In the genomic region with DNA sequence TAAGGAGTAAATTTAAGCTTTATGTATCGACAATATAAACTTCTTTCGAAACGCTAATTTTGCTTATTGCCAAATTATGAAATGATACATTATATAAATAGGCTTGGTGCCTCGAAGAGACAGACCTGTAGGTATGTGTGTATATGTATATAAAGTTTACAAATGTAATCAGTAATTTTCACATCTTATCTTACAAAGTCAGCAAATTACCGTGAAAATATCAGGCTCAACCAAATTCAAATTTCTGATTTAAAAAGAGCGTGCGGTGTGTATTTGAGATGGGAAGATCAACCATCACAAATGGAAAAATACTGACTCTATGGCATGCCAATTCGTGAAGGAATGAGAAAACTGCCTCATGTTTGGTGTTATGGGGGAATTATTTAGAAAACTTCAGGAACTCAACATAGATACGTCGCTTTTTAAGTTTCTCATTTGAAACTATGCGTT, we compare ENCODE assay signal across 8 cellular contexts. TPM values are rescaled to one million over a fixed set of nuclear protein-coding genes. Genes with fewer than 3 reads are reported as not detected.
DNase-seq lines count a peak whose midpoint lies in the region; ATAC-seq and TF ChIP-seq lines count a peak whose summit lies in the region.

No MANE protein-coding gene starts in this region.

- peak overlapping the region; percentile 90 for H3K4me3 ChIP-seq in HFF-Myc (replicated peaks; ENCODE audit: low read depth, low read length)
- H3K4me3 ChIP-seq in iPS-11a (ENCODE audit: low read depth, low read length) = peak overlapping the region; percentile 97
- peak overlapping the region; percentile 93 for H3K4me3 ChIP-seq in smooth muscle cell

- no peak for TF ChIP-seq CTCF in HFF-Myc (IDR thresholded peaks at IDR 0.05; ENCODE audit: low read depth, low read length, missing control alignments)
- TF ChIP-seq CTCF in smooth muscle cell (IDR thresholded peaks at IDR 0.05; ENCODE audit: borderline replicate concordance, insufficient read depth, poor library complexity, severe bottlenecking) = no peak

- H3K27ac Mint-ChIP-seq in activated T-helper 1 cell treated with anti-CD3 and anti-CD28 coated beads, Interleukin-12 subunit alpha, Interleukin-12 subunit beta, Interleukin-2, Interleukin-4 antibody, amounts not matched to agents 30 ng/mL and 10 ng/mL and 1 ng/mL, durations not matched to agents 14 hours and 24 hours and 36 hours = peak overlapping the region; percentile 97

- peaks cover 35% of the 10 kb centered on the region for H4K20me1 ChIP-seq in smooth muscle cell (ENCODE audit: low read depth)

- DNase-seq in HFF-Myc (ENCODE audit: extremely low read depth, low read depth) = no peak
- DNase-seq in activated T-helper 1 cell treated with anti-CD3 and anti-CD28 coated beads, Interleukin-12 subunit alpha, Interleukin-12 subunit beta, Interleukin-2, Interleukin-4 antibody, amounts not matched to agents 30 ng/mL and 10 ng/mL and 1 ng/mL, durations not matched to agents 14 hours and 24 hours and 36 hours (ENCODE audit: low spot score) = no peak
- no peak for DNase-seq in smooth muscle cell (lab: John Stamatoyannopoulos, UW; ENCODE audit: unreplicated experiment)
- no peak for DNase-seq in posterior vena cava (ENCODE audit: low spot score)
- DNase-seq in NCI-H526 (lab: John Stamatoyannopoulos, UW) = no peak
- no peak for DNase-seq in islet precursor cell

- peaks cover 13% of the 10 kb centered on the region for H3K4me1 ChIP-seq in smooth muscle cell (ENCODE audit: low read depth)

- no peaks in the 10 kb centered on the region for H3F3A ChIP-seq in smooth muscle cell (ENCODE audit: low read depth)

- H3K36me3 ChIP-seq in smooth muscle cell (ENCODE audit: low read depth) = peaks cover 6% of the 10 kb centered on the region

- H3K79me2 ChIP-seq in smooth muscle cell (ENCODE audit: low read depth) = peaks cover 48% of the 10 kb centered on the region

- H3K36me3 Mint-ChIP-seq in activated T-helper 1 cell treated with anti-CD3 and anti-CD28 coated beads, Interleukin-12 subunit alpha, Interleukin-12 subunit beta, Interleukin-2, Interleukin-4 antibody, amounts not matched to agents 30 ng/mL and 10 ng/mL and 1 ng/mL, durations not matched to agents 14 hours and 24 hours and 36 hours (ENCODE audit: low read depth) = peaks cover 23% of the 10 kb centered on the region

- ATAC-seq in HG03025 (IDR thresholded peaks at IDR 0.05; ENCODE audit: low FRiP score, unreplicated experiment) = no peak

- H2AFZ ChIP-seq in smooth muscle cell (ENCODE audit: low read depth) = peak overlapping the region; percentile 79

- H3K4me2 ChIP-seq in smooth muscle cell = peak overlapping the region; percentile 92

- no peaks in the 10 kb centered on the region for H3K27me3 ChIP-seq in smooth muscle cell (ENCODE audit: low read depth)

- H3K4me3 Mint-ChIP-seq in activated T-helper 1 cell treated with anti-CD3 and anti-CD28 coated beads, Interleukin-12 subunit alpha, Interleukin-12 subunit beta, Interleukin-2, Interleukin-4 antibody, amounts not matched to agents 30 ng/mL and 10 ng/mL and 1 ng/mL, durations not matched to agents 14 hours and 24 hours and 36 hours = peak overlapping the region; percentile 98

- peak overlapping the region; percentile 67 for H3K27ac ChIP-seq in smooth muscle cell (ENCODE audit: low read depth)

- intact Hi-C loops in activated T-helper 1 cell treated with anti-CD3 and anti-CD28 coated beads, Interleukin-12 subunit alpha, Interleukin-12 subunit beta, Interleukin-2, Interleukin-4 antibody, amounts not matched to agents 30 ng/mL and 10 ng/mL and 1 ng/mL, durations not matched to agents 14 hours and 24 hours and 36 hours (cut with micrococcal nuclease) = loop anchor here (5.0 kb wide), 3 partner anchors 47 to 1482 kb away; a partner anchor contains a TSS
- intact Hi-C loops in posterior vena cava (cut with DNase I) = loop anchor here in 1 of 2 donors (10.0 kb wide), 1 partner anchor 181 kb away; a partner anchor contains a TSS

- WGBS in smooth muscle cell (ENCODE audit: low lambda C conversion rate) = 32% methylated on average over 11 of the region's 11 CpGs

- peaks cover 43% of the 10 kb centered on the region for H3K4me1 Mint-ChIP-seq in activated T-helper 1 cell treated with anti-CD3 and anti-CD28 coated beads, Interleukin-12 subunit alpha, Interleukin-12 subunit beta, Interleukin-2, Interleukin-4 antibody, amounts not matched to agents 30 ng/mL and 10 ng/mL and 1 ng/mL, durations not matched to agents 14 hours and 24 hours and 36 hours (ENCODE audit: low read depth)

- no peaks in the 10 kb centered on the region for H3K9me3 Mint-ChIP-seq in activated T-helper 1 cell treated with anti-CD3 and anti-CD28 coated beads, Interleukin-12 subunit alpha, Interleukin-12 subunit beta, Interleukin-2, Interleukin-4 antibody, amounts not matched to agents 30 ng/mL and 10 ng/mL and 1 ng/mL, durations not matched to agents 14 hours and 24 hours and 36 hours

- H3K9me3 ChIP-seq in smooth muscle cell (replicated peaks; ENCODE audit: low read depth) = no peaks in the 10 kb centered on the region

- no peaks in the 10 kb centered on the region for H3K27me3 Mint-ChIP-seq in activated T-helper 1 cell treated with anti-CD3 and anti-CD28 coated beads, Interleukin-12 subunit alpha, Interleukin-12 subunit beta, Interleukin-2, Interleukin-4 antibody, amounts not matched to agents 30 ng/mL and 10 ng/mL and 1 ng/mL, durations not matched to agents 14 hours and 24 hours and 36 hours (ENCODE audit: insufficient read depth)

- H3K9ac ChIP-seq in smooth muscle cell (ENCODE audit: low read depth) = peak overlapping the region; percentile 88

RNA-seq across cellular contexts. Expression of a gene that starts 0.5 kb away (rescaled TPM):
- 47.4 and 58.2 TPM in 2 replicates for total RNA-seq in activated T-helper 1 cell treated with anti-CD3 and anti-CD28 coated beads, Interleukin-12 subunit alpha, Interleukin-12 subunit beta, Interleukin-2, Interleukin-4 antibody, amounts not matched to agents 30 ng/mL and 10 ng/mL and 1 ng/mL, durations not matched to agents 14 hours and 24 hours and 36 hours
- total RNA-seq in smooth muscle cell = 49.9 and 51.7 TPM in 2 replicates
- 148 and 150 TPM in 2 replicates for polyA plus RNA-seq in smooth muscle cell
- 10 to 100 TPM; 42.7 to 45.8 TPM for total RNA-seq in posterior vena cava

RNA-seq across cellular contexts. Expression of a gene that starts 0.6 kb away (rescaled TPM):
- 89.2 and 90.1 TPM in 2 replicates for total RNA-seq in activated T-helper 1 cell treated with anti-CD3 and anti-CD28 coated beads, Interleukin-12 subunit alpha, Interleukin-12 subunit beta, Interleukin-2, Interleukin-4 antibody, amounts not matched to agents 30 ng/mL and 10 ng/mL and 1 ng/mL, durations not matched to agents 14 hours and 24 hours and 36 hours
- total RNA-seq in smooth muscle cell (59.6 and 64.6 TPM in 2 replicates), posterior vena cava (10 to 100 TPM; 43.4 to 45.3 TPM)
- 49.2 and 50.7 TPM in 2 replicates for polyA plus RNA-seq in smooth muscle cell
